ENCODE assay signal across 25 cellular contexts in the genomic region with DNA sequence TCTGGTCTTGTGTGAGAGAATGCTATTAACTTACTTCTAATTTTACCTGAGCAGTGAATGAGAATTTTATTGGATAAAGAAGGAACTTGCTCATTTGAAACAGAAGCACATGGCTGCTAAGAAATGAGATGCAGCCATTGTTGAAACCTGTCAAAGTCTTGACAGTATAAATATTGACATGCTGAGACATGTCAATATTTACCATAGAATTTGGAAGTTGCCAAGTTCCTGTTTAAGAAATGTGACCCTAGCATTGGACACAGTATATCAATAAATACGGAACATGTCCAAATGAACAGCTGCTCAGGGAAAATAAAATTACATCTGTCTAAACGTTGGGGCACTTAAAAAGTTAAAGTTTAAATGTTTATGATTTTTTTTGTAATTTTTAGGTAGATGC. TPM values are rescaled to one million over a fixed set of nuclear protein-coding genes. Genes with fewer than 3 reads are reported as not detected.
A peak's percentile ranks its signal among the peaks of the same experiment; 100 is the strongest.
DNase-seq lines count a peak whose midpoint lies in the region; ATAC-seq, FAIRE-seq and TF ChIP-seq lines count a peak whose summit lies in the region.
"Had no signal": no experiment of that assay in that cellular context is flagged by ENCODE, and none has a peak within 500 bp of the region (broad histone marks: within the 10 kb centered on the region; RNA-seq: fewer than 3 reads in every experiment).

No MANE protein-coding gene starts in this region.

- no peaks in the 10 kb centered on the region for H3K36me3 ChIP-seq in liver (ENCODE audit: control insufficient read depth in 4 of 4, insufficient read depth in 3 of 4, low read depth in 1 of 4, low read length in 3 of 4)
- H3K36me3 ChIP-seq: HAP-1, MG63 had no signal

- TF ChIP-seq CTCF in WTC11 (IDR thresholded peaks at IDR 0.05) (no peak), liver (IDR thresholded peaks at IDR 0.05; ENCODE audit: low read depth, low read length, missing input control) (no peak)

- H3K27me3 ChIP-seq in liver (ENCODE audit: control insufficient read depth in 4 of 4, insufficient read depth in 4 of 4, low read length in 3 of 4): no peaks in the 10 kb centered on the region
- H3K27me3 ChIP-seq: MG63 had no signal

- peaks cover 8% of the 10 kb centered on the region for H3K36me3 Mint-ChIP-seq in WTC11

- DNase-seq in DMS53 (lab: John Stamatoyannopoulos, UW) (peak; percentile 77), H54 (ENCODE audit: insufficient read length, low spot score) (no peak), WTC11 (ENCODE audit: low spot score) (no peak), COLO668 (lab: John Stamatoyannopoulos, UW; ENCODE audit: unreplicated experiment) (no peak), retina (no peak), H4 (ENCODE audit: low spot score) (no peak)
- DNase-seq: ACHN, AML-193, DMS 273 treated with DMSO at 0.1 percent for 48 hours, GDM1, MG63, NCI-H1048, NCI-H187, NCI-H2171 treated with DMSO at 0.1 percent for 48 hours, NCI-H446, NCI-H526 treated with DMSO at 0.1 percent for 48 hours, OCI-M1, RPMI8226, SHP77 treated with DMSO at 0.1 percent for 48 hours, SK-N-SH, T-cell had no signal

- H3K9ac ChIP-seq in liver (ENCODE audit: low read depth in 1 of 2, low read length in 2 of 2): no peak overlapping the region
- H3K9ac ChIP-seq: KMS-11, SK-N-SH had no signal

- H3K27ac Mint-ChIP-seq in WTC11: no peak overlapping the region
- H3K27ac Mint-ChIP-seq: CD14-positive monocyte, T-cell had no signal

- H3K27me3 Mint-ChIP-seq in WTC11 (ENCODE audit: low read depth): no peaks in the 10 kb centered on the region
- H3K27me3 Mint-ChIP-seq: T-cell had no signal

- H3K4me1 ChIP-seq in liver (ENCODE audit: control insufficient read depth in 4 of 4, insufficient read depth in 4 of 4, low read length in 3 of 4): peaks cover 0 to 10% (median 5%) of the 10 kb centered on the region in 4 donors
- H3K4me1 ChIP-seq: HAP-1 had no signal

- H3K27ac ChIP-seq in liver (ENCODE audit: low read depth in 1 of 2, low read length in 2 of 2): no peak overlapping the region
- H3K27ac ChIP-seq: KMS-11 had no signal

- ATAC-seq in WTC11: no peak
- ATAC-seq: T-cell had no signal

- WGBS in liver: 26% methylated on average over 2 of the region's 2 CpGs

- H3K9me3 Mint-ChIP-seq in WTC11: peaks cover 11% of the 10 kb centered on the region
- H3K9me3 Mint-ChIP-seq: T-cell had no signal

- no peak for TF ChIP-seq RAD21 in liver (IDR thresholded peaks at IDR 0.05)

- H3K4me1 Mint-ChIP-seq in WTC11: 0 out of 2 replicates have a peak, but pooled peaks cover 4% of the 10 kb centered on the region
- H3K4me1 Mint-ChIP-seq: T-cell had no signal

- POLR2A ChIA-PET in WTC11 (lab: Charles Lee): no interaction called here

- H3K4me3 Mint-ChIP-seq in WTC11: no peak overlapping the region
- H3K4me3 Mint-ChIP-seq: CD14-positive monocyte, T-cell had no signal

- H3K9me3 ChIP-seq in liver (ENCODE audit: control insufficient read depth in 4 of 4, low read length in 3 of 4): no peaks in the 10 kb centered on the region
- H3K9me3 ChIP-seq: HAP-1, SK-N-SH had no signal

- no peak overlapping the region for H3K4me3 ChIP-seq in liver (ENCODE audit: low read depth in 1 of 3, low read length in 3 of 3)
- H3K4me3 ChIP-seq: HAP-1, MG63 had no signal

- peak; percentile 57 for FAIRE-seq in H54 (lab: Jason Lieb, UNC)

- CTCF ChIA-PET in WTC11 (lab: Charles Lee): no interaction called here

- TF ChIP-seq POLR2A in H54 (IDR thresholded peaks at IDR 0.05; ENCODE audit: low read depth, low read length): no peak

TF ChIP-seq in WTC11, 78 proteins besides CTCF, POLR2A, EP300 and RAD21:
- TF ChIP-seq ARID4B (CRISPR knock-in tag; IDR thresholded peaks at IDR 0.05; ENCODE audit: borderline replicate concordance) (no peak), GABPB1 (CRISPR knock-in tag; IDR thresholded peaks at IDR 0.05) (peak; percentile 52; the same call in 1 of the 2 replicates), CREM (CRISPR knock-in tag; IDR thresholded peaks at IDR 0.05) (no peak)

TF ChIP-seq in liver, 16 proteins besides CTCF, POLR2A, EP300 and RAD21:
- TF ChIP-seq FOXA1 (IDR thresholded peaks at IDR 0.05): peak; percentile 97
- no peak for TF ChIP-seq NR2F2 (IDR thresholded peaks at IDR 0.05)
- TF ChIP-seq EGR1 (IDR thresholded peaks at IDR 0.05; ENCODE audit: low read depth in 2 of 2): no peak
- no peak for TF ChIP-seq JUND (IDR thresholded peaks at IDR 0.05)
- peak in 1 of 2 donors; percentile 50 for TF ChIP-seq GABPA (IDR thresholded peaks at IDR 0.05 in 1 of 2, conservative IDR thresholded peaks at IDR 0.05 in 1 of 2)
- TF ChIP-seq RXRA (IDR thresholded peaks at IDR 0.05): peak in 1 of 2 donors; percentile 43
- TF ChIP-seq HNF4G (IDR thresholded peaks at IDR 0.05): no peak
- TF ChIP-seq SP1 (IDR thresholded peaks at IDR 0.05): no peak
- TF ChIP-seq, protein P1, sequence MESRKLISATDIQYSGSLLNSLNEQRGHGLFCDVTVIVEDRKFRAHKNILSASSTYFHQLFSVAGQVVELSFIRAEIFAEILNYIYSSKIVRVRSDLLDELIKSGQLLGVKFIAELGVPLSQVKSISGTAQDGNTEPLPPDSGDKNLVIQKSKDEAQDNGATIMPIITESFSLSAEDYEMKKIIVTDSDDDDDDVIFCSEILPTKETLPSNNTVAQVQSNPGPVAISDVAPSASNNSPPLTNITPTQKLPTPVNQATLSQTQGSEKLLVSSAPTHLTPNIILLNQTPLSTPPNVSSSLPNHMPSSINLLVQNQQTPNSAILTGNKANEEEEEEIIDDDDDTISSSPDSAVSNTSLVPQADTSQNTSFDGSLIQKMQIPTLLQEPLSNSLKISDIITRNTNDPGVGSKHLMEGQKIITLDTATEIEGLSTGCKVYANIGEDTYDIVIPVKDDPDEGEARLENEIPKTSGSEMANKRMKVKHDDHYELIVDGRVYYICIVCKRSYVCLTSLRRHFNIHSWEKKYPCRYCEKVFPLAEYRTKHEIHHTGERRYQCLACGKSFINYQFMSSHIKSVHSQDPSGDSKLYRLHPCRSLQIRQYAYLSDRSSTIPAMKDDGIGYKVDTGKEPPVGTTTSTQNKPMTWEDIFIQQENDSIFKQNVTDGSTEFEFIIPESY (IDR thresholded peaks at IDR 0.05): peak; percentile 47
- TF ChIP-seq, protein P2, sequence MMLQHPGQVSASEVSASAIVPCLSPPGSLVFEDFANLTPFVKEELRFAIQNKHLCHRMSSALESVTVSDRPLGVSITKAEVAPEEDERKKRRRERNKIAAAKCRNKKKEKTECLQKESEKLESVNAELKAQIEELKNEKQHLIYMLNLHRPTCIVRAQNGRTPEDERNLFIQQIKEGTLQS (IDR thresholded peaks at IDR 0.05): no peak
- TF ChIP-seq HNF4A (conservative IDR thresholded peaks at IDR 0.05): peak in 1 of 2 donors; percentile 39
- TF ChIP-seq, protein P3, sequence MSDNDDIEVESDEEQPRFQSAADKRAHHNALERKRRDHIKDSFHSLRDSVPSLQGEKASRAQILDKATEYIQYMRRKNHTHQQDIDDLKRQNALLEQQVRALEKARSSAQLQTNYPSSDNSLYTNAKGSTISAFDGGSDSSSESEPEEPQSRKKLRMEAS (IDR thresholded peaks at IDR 0.05): peak; percentile 57
- peak; percentile 98 for TF ChIP-seq FOXA2 (IDR thresholded peaks at IDR 0.05)
- TF ChIP-seq YY1 (IDR thresholded peaks at IDR 0.05): peak; percentile 71
- TF ChIP-seq TAF1 (conservative IDR thresholded peaks at IDR 0.05): no peak

RNA-seq across cellular contexts. Expression of gene XRCC4, which starts 7.8 kb away (rescaled TPM):
- total RNA-seq in WTC11 (2021) (12.0 to 13.5 TPM (median 12.8 TPM) in 3 replicates), liver (1 to 10 TPM; 3.3 to 4.9 TPM)
- 1 to 10 TPM; 2.3 to 2.6 TPM for polyA plus RNA-seq in liver
- 21.5 and 22.9 TPM in 2 replicates for total RNA-seq in H4 (2014; rRNA removed; shearing (Covaris generic))

RNA-seq across cellular contexts. Expression of gene TMEM167A, which starts 7.9 kb away (rescaled TPM):
- total RNA-seq in WTC11 (2021): 143 to 165 TPM (median 146 TPM) in 3 replicates
- 10 to 100 TPM; 31.8 to 42.4 TPM for total RNA-seq in liver
- polyA plus RNA-seq in liver: 10 to 100 TPM; 27.0 to 55.2 TPM
- 175 and 177 TPM in 2 replicates for total RNA-seq in H4 (2014; rRNA removed; shearing (Covaris generic))
